9 cellular contexts compared by ENCODE assay signal in genomic region chr4:9495450-9495849, GRCh38. TPM values are rescaled to one million over a fixed set of nuclear protein-coding genes. Genes with fewer than 3 reads are reported as not detected.
DNase-seq lines count a peak whose midpoint lies in the region; ATAC-seq and TF ChIP-seq lines count a peak whose summit lies in the region.
"Not testable (repeated sequence)": the region's sequence is repeated elsewhere in the genome, so short reads cannot be mapped to it uniquely, and the experiment has no call there.
"Had no signal": no experiment of that assay in that cellular context is flagged by ENCODE, and none has a peak within 500 bp of the region (broad histone marks: within the 10 kb centered on the region; RNA-seq: fewer than 3 reads in every experiment).

No MANE protein-coding gene starts in this region.

- WGBS in iPS DF 6.9 (ENCODE audit: insufficient coverage, insufficient read length), result no CpG with 5 or more reads among the region's 11 CpGs

- not testable (repeated sequence) for H3K9me3 Mint-ChIP-seq in activated CD8-positive, alpha-beta T cell treated with anti-CD3 and anti-CD28 coated beads for 36 hours

- H3K4me2 ChIP-seq in OCI-LY3 (ENCODE audit: low read length), result not testable (repeated sequence)

- H3K4me1 Mint-ChIP-seq in activated CD8-positive, alpha-beta T cell treated with anti-CD3 and anti-CD28 coated beads for 36 hours (ENCODE audit: low read depth), result not testable (repeated sequence)

- intact Hi-C loops in activated CD8-positive, alpha-beta T cell treated with anti-CD3 and anti-CD28 coated beads for 36 hours (cut with micrococcal nuclease); posterior vena cava (cut with DNase I): not testable (repeated sequence)

- H3K27ac ChIP-seq in OCI-LY3 (ENCODE audit: low read length); iPS DF 6.9 (ENCODE audit: low read length): not testable (repeated sequence)

- not testable (repeated sequence) for H3K4me1 ChIP-seq in OCI-LY3 (ENCODE audit: low read length); iPS DF 6.9 (ENCODE audit: control insufficient read depth, insufficient read depth, low read length)

- H4K20me1 ChIP-seq in OCI-LY3 (ENCODE audit: insufficient read depth, low read length), result not testable (repeated sequence)

- H3K36me3 ChIP-seq in OCI-LY3 (replicated peaks; ENCODE audit: low read depth, low read length); iPS DF 6.9 (ENCODE audit: control insufficient read depth, insufficient read depth, low read length): not testable (repeated sequence)

- H3K79me2 ChIP-seq in OCI-LY3 (ENCODE audit: low read length), result not testable (repeated sequence)

- not testable (repeated sequence) for ATAC-seq in activated CD8-positive, alpha-beta T cell treated with anti-CD3 and anti-CD28 coated beads for 36 hours

- H3K4me3 Mint-ChIP-seq in activated CD8-positive, alpha-beta T cell treated with anti-CD3 and anti-CD28 coated beads for 36 hours, result not testable (repeated sequence)

- DNase-seq in DMS153 treated with DMSO at 0.1 percent for 48 hours (lab: John Stamatoyannopoulos, UW; ENCODE audit: unreplicated experiment) (peak; percentile 7), LHCN-M2 (ENCODE audit: low read depth) (peak; percentile 31), cardiac fibroblast (ENCODE audit: low read depth in 2 of 2) (peak in 1 of 2 donors; percentile 9), iPS DF 6.9 (ENCODE audit: low read depth, low spot score) (peak; percentile 66), posterior vena cava (ENCODE audit: low spot score) (peak; percentile 90), stromal cell of bone marrow (ENCODE audit: low read depth) (peak; percentile 1)
- DNase-seq in activated CD8-positive, alpha-beta T cell treated with anti-CD3 and anti-CD28 coated beads for 36 hours, result peak; percentile 91

- CTCF ChIA-PET in activated CD8-positive, alpha-beta T cell treated with anti-CD3 and anti-CD28 coated beads for 36 hours (lab: Charles Lee), result interaction anchor here (0.6 kb wide), 1 partner anchor 165 kb away, joined by 3 read pairs; no protein-coding TSS in a partner anchor

- H3K36me3 Mint-ChIP-seq in activated CD8-positive, alpha-beta T cell treated with anti-CD3 and anti-CD28 coated beads for 36 hours (ENCODE audit: low read depth), result not testable (repeated sequence)

- POLR2A ChIA-PET in activated CD8-positive, alpha-beta T cell treated with anti-CD3 and anti-CD28 coated beads for 36 hours (lab: Charles Lee), result not testable (repeated sequence)

- H3K9ac ChIP-seq in OCI-LY3 (ENCODE audit: low read length), result not testable (repeated sequence)

- H3K9me3 ChIP-seq in OCI-LY3 (ENCODE audit: insufficient read depth, low read length); iPS DF 6.9 (ENCODE audit: control insufficient read depth, insufficient read depth, low read length): not testable (repeated sequence)

- not testable (repeated sequence) for H3K27ac Mint-ChIP-seq in activated CD8-positive, alpha-beta T cell treated with anti-CD3 and anti-CD28 coated beads for 36 hours

- H3K27me3 ChIP-seq in OCI-LY3 (ENCODE audit: low read depth, low read length); iPS DF 6.9 (ENCODE audit: control insufficient read depth, insufficient read depth, low read length): not testable (repeated sequence)

- TF ChIP-seq CTCF in OCI-LY3 (IDR thresholded peaks at IDR 0.05; ENCODE audit: low read depth, low read length) (peak; percentile 36), cardiac fibroblast (IDR thresholded peaks at IDR 0.05; ENCODE audit: low read depth, low read length) (peak; percentile 21)
- peak; percentile 38 for TF ChIP-seq CTCF in activated CD8-positive, alpha-beta T cell treated with anti-CD3 and anti-CD28 coated beads for 36 hours (IDR thresholded peaks at IDR 0.05)

- not testable (repeated sequence) for H3K4me3 ChIP-seq in OCI-LY3 (ENCODE audit: low read length); cardiac fibroblast (replicated peaks in 1 of 2; ENCODE audit: low read depth in 2 of 2, low read length in 2 of 2); iPS DF 6.9 (ENCODE audit: low read length)

- not testable (repeated sequence) for H2AFZ ChIP-seq in OCI-LY3 (ENCODE audit: low read depth, low read length)

- peaks cover 10% of the 10 kb centered on the region for H3K27me3 Mint-ChIP-seq in activated CD8-positive, alpha-beta T cell treated with anti-CD3 and anti-CD28 coated beads for 36 hours

RNA-seq across cellular contexts. Expression of gene DEFB131A, which starts 51.2 kb away (rescaled TPM):
- total RNA-seq in LHCN-M2 (2014; rRNA removed) (not detected in 2 replicates), posterior vena cava (not detected)
- not detected for polyA plus RNA-seq in LHCN-M2 (2012)
- not detected for total RNA-seq in activated CD8-positive, alpha-beta T cell treated with anti-CD3 and anti-CD28 coated beads for 36 hours
- total RNA-seq: esophagus mucosa had no signal
